In the genomic region with DNA sequence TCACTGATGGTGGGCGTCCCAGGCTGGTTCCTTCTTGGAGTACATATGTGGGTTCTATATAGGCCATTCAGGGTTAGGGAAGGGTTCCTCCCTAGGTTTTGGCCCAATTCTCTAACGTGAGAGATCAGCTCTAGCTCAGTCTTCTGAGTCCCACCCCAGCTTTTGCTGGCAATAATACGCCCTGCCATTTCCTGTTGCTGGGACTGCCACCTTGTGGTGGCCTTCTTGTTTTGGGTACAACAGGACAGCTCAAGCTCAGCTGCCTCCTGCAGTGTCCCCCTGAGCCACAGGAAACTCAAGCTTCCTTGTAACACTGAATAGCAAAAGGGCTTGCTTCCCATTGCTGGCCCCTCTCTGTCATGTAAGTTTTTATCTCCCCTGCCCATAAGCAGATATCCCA, we compare ENCODE assay signal across 8 cellular contexts.
A peak's percentile ranks its signal among the peaks of the same experiment; 100 is the strongest.
DNase-seq lines count a peak whose midpoint lies in the region; ATAC-seq and TF ChIP-seq lines count a peak whose summit lies in the region.

No MANE protein-coding gene starts in this region.

- intact Hi-C loops in gastrocnemius medialis (cut with DNase I; ENCODE audit: low total_unique reads): no loop called here

- H3K36me3 ChIP-seq in gastrocnemius medialis: peaks cover 0 to 14% of the 10 kb centered on the region in 2 donors

- H3K4me3 ChIP-seq in fibroblast of pulmonary artery (replicated peaks; ENCODE audit: low read depth, low read length) (no peak overlapping the region), gastrocnemius medialis (no peak overlapping the region)

- in situ Hi-C loops in gastrocnemius medialis (cut with MboI; ENCODE audit: low sequenced_read_pairs in 4 of 4): loop anchor here in 3 of 4 donors (5.0 to 10.0 kb wide), 4 partner anchors 82 to 289 kb away; partner anchors contain the start of gene BACH1 (in 1 of the 3)

- TF ChIP-seq CTCF in fibroblast of pulmonary artery (IDR thresholded peaks at IDR 0.05; ENCODE audit: low read length, missing control alignments) (peak; percentile 39), gastrocnemius medialis (IDR thresholded peaks at IDR 0.05 in 4 of 5, conservative IDR thresholded peaks at IDR 0.05 in 1 of 5) (peak in 4 of 5 experiments; percentile 18 to 43 (median 32))

- TF ChIP-seq POLR2A in gastrocnemius medialis (IDR thresholded peaks at IDR 0.05): no peak

- no peak overlapping the region for H3K27ac ChIP-seq in gastrocnemius medialis

- DNase-seq in NCI-H526 (lab: John Stamatoyannopoulos, UW): peak; percentile 6 to 59
- no peak for DNase-seq in NCI-H526 treated with DMSO at 0.1 percent for 48 hours (lab: John Stamatoyannopoulos, UW)
- peak; percentile 68 for DNase-seq in H4 (ENCODE audit: low spot score)
- peak; percentile 77 for DNase-seq in NAMALWA (ENCODE audit: low spot score)
- DNase-seq in activated CD8-positive, alpha-beta memory T cell treated with anti-CD3 and anti-CD28 coated beads for 24 hours: peak; percentile 71
- DNase-seq in fibroblast of pulmonary artery (ENCODE audit: low read depth): peak; percentile 37
- DNase-seq in gastrocnemius medialis: peak in 1 of 2 donors; percentile 27
- no peak for DNase-seq in SK-N-DZ (ENCODE audit: low spot score)

- peaks cover 0 to 5% of the 10 kb centered on the region in 2 donors for H3K4me1 ChIP-seq in gastrocnemius medialis

- H3K9me3 ChIP-seq in gastrocnemius medialis: no peaks in the 10 kb centered on the region

- no peaks in the 10 kb centered on the region for H3K27me3 ChIP-seq in gastrocnemius medialis

- no peak for ATAC-seq in gastrocnemius medialis

Comparison
In these comparisons a context has a peak if more than half of its experiments do, and no peak if none do; other contexts are left out.
1. DNase-seq: peak in NCI-H526 (2 of 2), H4 (single experiment), NAMALWA (single experiment), activated CD8-positive, alpha-beta memory T cell treated with anti-CD3 and anti-CD28 coated beads for 24 hours (single experiment) and fibroblast of pulmonary artery (single experiment); none in NCI-H526 treated with DMSO at 0.1 percent for 48 hours (single experiment) and SK-N-DZ (single experiment).